9 cellular contexts compared by ENCODE assay signal in the genomic region with DNA sequence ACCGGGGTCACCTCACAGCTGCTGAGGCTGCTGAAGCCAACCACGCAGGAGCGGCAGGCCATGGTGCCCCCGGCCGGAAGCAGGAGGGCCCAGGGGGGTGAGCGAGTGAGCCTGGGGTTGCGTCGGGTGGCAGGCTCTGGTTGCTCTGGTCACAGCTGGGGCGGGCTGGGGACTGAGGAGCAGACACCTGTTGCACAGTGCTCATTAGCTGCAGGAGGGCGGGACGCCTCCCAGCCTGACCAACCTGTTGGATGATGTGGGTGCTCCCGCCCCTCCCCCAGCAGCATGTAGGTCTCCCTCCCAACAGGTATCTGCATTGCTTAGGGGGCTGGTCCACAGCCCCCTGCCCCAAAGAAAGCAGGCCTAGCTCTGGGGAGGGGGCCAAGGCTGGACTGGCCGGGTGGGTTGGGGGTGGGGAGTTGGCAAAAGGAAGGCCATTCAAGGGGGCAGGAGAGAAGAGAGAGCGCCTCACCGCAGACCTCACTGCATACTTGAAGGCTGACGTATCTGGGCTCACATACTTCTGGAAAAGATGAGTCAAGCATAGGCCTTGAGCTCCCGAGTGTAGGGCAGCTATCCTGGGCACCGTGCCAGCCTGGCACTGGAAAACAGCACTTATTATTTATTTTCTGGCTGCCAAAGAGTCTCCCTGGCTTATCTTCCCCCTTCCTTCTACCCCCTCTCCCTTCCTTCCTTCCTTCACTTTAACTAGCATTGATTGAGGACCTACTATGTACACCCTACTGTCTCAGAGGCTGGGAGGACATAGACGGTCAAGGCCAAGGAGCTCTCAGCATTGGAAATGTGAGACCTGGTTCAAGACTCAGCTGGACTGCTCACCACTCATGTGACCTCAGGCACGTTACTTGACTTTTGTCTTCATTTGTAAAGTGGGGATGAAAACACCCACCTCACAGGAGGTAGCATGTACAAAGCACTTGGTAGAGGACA. TPM values are rescaled to one million over a fixed set of nuclear protein-coding genes. Genes with fewer than 3 reads are reported as not detected.
DNase-seq lines count a peak whose midpoint lies in the region; ATAC-seq and TF ChIP-seq lines count a peak whose summit lies in the region.
"Had no signal": no experiment of that assay in that cellular context is flagged by ENCODE, and none has a peak within 500 bp of the region (broad histone marks: within the 10 kb centered on the region; RNA-seq: fewer than 3 reads in every experiment).

A gene (minus strand): TSS at position 174 of the 951 bp plus-strand sequence. CDS start 112 bp downstream, at position 62.

- DNase-seq in GM04503 (ENCODE audit: low read depth) (peak; percentile 95), NCI-H2107 treated with DMSO at 0.1 percent for 48 hours (lab: John Stamatoyannopoulos, UW; ENCODE audit: unreplicated experiment) (peak; percentile 93), amniotic epithelial cell (ENCODE audit: low read depth) (peak; percentile 99), right atrium auricular region (ENCODE audit: low spot score) (peak; percentile 93), T-helper 9 cell (no peak)
- no peak for DNase-seq in stimulated activated naive CD4-positive, alpha-beta T cell treated with Interleukin-2 at 50 U/mL for 16 hours (lab: John Stamatoyannopoulos, UW)
- DNase-seq in naive thymus-derived CD8-positive, alpha-beta T cell: no peak
- DNase-seq: naive B cell had no signal

- H3K9me3 Mint-ChIP-seq in naive thymus-derived CD8-positive, alpha-beta T cell: no peaks in the 10 kb centered on the region
- H3K9me3 Mint-ChIP-seq: naive B cell had no signal

- H3K27ac Mint-ChIP-seq in naive thymus-derived CD8-positive, alpha-beta T cell: peak within 1 kb of the TSS in 2 of 10 donors; percentile 21 to 29

- H3K27me3 ChIP-seq in right atrium auricular region: no peaks in the 10 kb centered on the region

- H3K27ac ChIP-seq in right atrium auricular region (peak within 1 kb of the TSS; percentile 4 to 52), skin epidermis (peak within 1 kb of the TSS in 20 of 21 experiments; percentile 14 to 89 (median 76))

- H3K36me3 ChIP-seq in right atrium auricular region: no peaks in the 10 kb centered on the region

- POLR2A ChIA-PET in naive thymus-derived CD8-positive, alpha-beta T cell (lab: Charles Lee): no interaction called here

- H3K4me3 Mint-ChIP-seq in naive thymus-derived CD8-positive, alpha-beta T cell: no peak within 1 kb of the TSS
- H3K4me3 Mint-ChIP-seq: naive B cell had no signal

- H3K4me1 Mint-ChIP-seq in naive thymus-derived CD8-positive, alpha-beta T cell: peaks cover 0 to 3% (median 0%) of the 10 kb centered on the region in 4 donors

- TF ChIP-seq CTCF in right atrium auricular region (IDR thresholded peaks at IDR 0.05): no peak

- H3K4me3 ChIP-seq in right atrium auricular region (no peak within 1 kb of the TSS), skin epidermis (peak within 1 kb of the TSS; percentile 8 to 30 (median 12))

- peaks cover 4 to 18% (median 14%) of the 10 kb centered on the region in 5 donors for H3K27me3 Mint-ChIP-seq in naive thymus-derived CD8-positive, alpha-beta T cell

- no peak for ATAC-seq in naive thymus-derived CD8-positive, alpha-beta T cell

- peaks cover 0 to 43% of the 10 kb centered on the region in 2 donors for H3K4me1 ChIP-seq in right atrium auricular region

- H3K36me3 Mint-ChIP-seq in naive thymus-derived CD8-positive, alpha-beta T cell: no peaks in the 10 kb centered on the region
- H3K36me3 Mint-ChIP-seq: naive B cell had no signal

- no peaks in the 10 kb centered on the region for H3K9me3 ChIP-seq in right atrium auricular region

RNA-seq across cellular contexts. Expression of the gene that starts here (rescaled TPM):
- 1 to 10 TPM in 1 of 2 donors, under 1 TPM in 1; 0.30 to 1.5 TPM for total RNA-seq in right atrium auricular region
- total RNA-seq in naive thymus-derived CD8-positive, alpha-beta T cell: not detected
- not detected for polyA plus RNA-seq in naive thymus-derived CD8-positive, alpha-beta T cell

Comparison
In these comparisons a context has a peak if more than half of its experiments do, and no peak if none do; other contexts are left out.
1. DNase-seq: peak in GM04503 (single experiment), NCI-H2107 treated with DMSO at 0.1 percent for 48 hours (single experiment), amniotic epithelial cell (single experiment) and right atrium auricular region (single experiment); none in stimulated activated naive CD4-positive, alpha-beta T cell treated with Interleukin-2 at 50 U/mL for 16 hours (single experiment), naive thymus-derived CD8-positive, alpha-beta T cell (0 of 10) and T-helper 9 cell (single experiment).
2. H3K4me3 ChIP-seq: peak in skin epidermis (7 of 7); none in right atrium auricular region (0 of 2).